Comparison of ENCODE assay signal across 8 cellular contexts in genomic region chr9:37324691-37325490, GRCh38.
DNase-seq lines count a peak whose midpoint lies in the region; ATAC-seq and TF ChIP-seq lines count a peak whose summit lies in the region.
"Had no signal": no experiment of that assay in that cellular context is flagged by ENCODE, and none has a peak within 500 bp of the region (broad histone marks: within the 10 kb centered on the region; RNA-seq: fewer than 3 reads in every experiment).

No MANE protein-coding gene starts in this region.

- H3K9me3 ChIP-seq in neural cell (ENCODE audit: low read length) = no peaks in the 10 kb centered on the region

- H2AFZ ChIP-seq in neural cell (ENCODE audit: low read depth, low read length) = peak overlapping the region; percentile 21
- H2AFZ ChIP-seq: GM23248 had no signal

- peak overlapping the region; percentile 57 for H3K4me3 ChIP-seq in neural cell (ENCODE audit: low read length)
- H3K4me3 ChIP-seq: GM23248 had no signal

- no peaks in the 10 kb centered on the region for H3K36me3 ChIP-seq in neural cell (ENCODE audit: insufficient read depth, low read length)

- TF ChIP-seq RAD21 in neural cell (conservative IDR thresholded peaks at IDR 0.05) = no peak

- H3K9ac ChIP-seq in neural cell (ENCODE audit: low read length) = peak overlapping the region; percentile 72
- H3K9ac ChIP-seq: GM23248 had no signal

- peak overlapping the region; percentile 88 for H3K4me2 ChIP-seq in neural cell (ENCODE audit: low read length)

- H3K9me2 ChIP-seq in neural cell (ENCODE audit: insufficient read depth, low read length) = no peaks in the 10 kb centered on the region

- TF ChIP-seq EP300 in neural cell (conservative IDR thresholded peaks at IDR 0.05; ENCODE audit: poor library complexity, severe bottlenecking) = no peak

- no peaks in the 10 kb centered on the region for H3K79me2 ChIP-seq in neural cell (replicated peaks; ENCODE audit: insufficient read depth, low read length)

- H3K27me3 ChIP-seq in neural cell (ENCODE audit: insufficient read depth, low read depth, low read length) = no peaks in the 10 kb centered on the region

- ATAC-seq in GM19025 (IDR thresholded peaks at IDR 0.05; ENCODE audit: low read depth, unreplicated experiment) (peak; percentile 43), HG03060 (IDR thresholded peaks at IDR 0.05; ENCODE audit: low read depth, unreplicated experiment) (peak; percentile 14), GM21381 (IDR thresholded peaks at IDR 0.05; ENCODE audit: unreplicated experiment) (no peak)

- H3K27ac ChIP-seq in neural cell (ENCODE audit: low read length) = peak overlapping the region; percentile 99
- H3K27ac ChIP-seq: GM23248 had no signal

- peaks cover 15% of the 10 kb centered on the region for H3F3A ChIP-seq in neural cell (ENCODE audit: insufficient read depth, low read length, poor library complexity, severe bottlenecking)

- no peaks in the 10 kb centered on the region for H4K20me1 ChIP-seq in neural cell (ENCODE audit: insufficient read depth)

- DNase-seq in NCI-H510A treated with DMSO at 0.1 percent for 48 hours (lab: John Stamatoyannopoulos, UW) (peak; percentile 94), epidermal melanocyte (ENCODE audit: insufficient read length, low spot score) (no peak)
- DNase-seq in central memory CD4-positive, alpha-beta T cell = no peak

- no peak for TF ChIP-seq CTCF in neural cell (IDR thresholded peaks at IDR 0.05; ENCODE audit: poor library complexity, severe bottlenecking)

TF ChIP-seq in neural cell, 6 proteins besides CTCF, POLR2A, EP300 and RAD21:
- TF ChIP-seq TAF1 (IDR thresholded peaks at IDR 0.05; ENCODE audit: low read depth) (no peak), SMC3 (conservative IDR thresholded peaks at IDR 0.05; ENCODE audit: poor library complexity) (no peak), EZH2 (IDR thresholded peaks at IDR 0.05; ENCODE audit: borderline replicate concordance, insufficient read depth, low read length, poor library complexity, severe bottlenecking) (no peak), REST (IDR thresholded peaks at IDR 0.05; ENCODE audit: borderline replicate concordance) (no peak), POLR2AphosphoS5 (IDR thresholded peaks at IDR 0.05) (no peak), MXI1 (conservative IDR thresholded peaks at IDR 0.05; ENCODE audit: poor library complexity, severe bottlenecking) (no peak)
